In the genomic region with DNA sequence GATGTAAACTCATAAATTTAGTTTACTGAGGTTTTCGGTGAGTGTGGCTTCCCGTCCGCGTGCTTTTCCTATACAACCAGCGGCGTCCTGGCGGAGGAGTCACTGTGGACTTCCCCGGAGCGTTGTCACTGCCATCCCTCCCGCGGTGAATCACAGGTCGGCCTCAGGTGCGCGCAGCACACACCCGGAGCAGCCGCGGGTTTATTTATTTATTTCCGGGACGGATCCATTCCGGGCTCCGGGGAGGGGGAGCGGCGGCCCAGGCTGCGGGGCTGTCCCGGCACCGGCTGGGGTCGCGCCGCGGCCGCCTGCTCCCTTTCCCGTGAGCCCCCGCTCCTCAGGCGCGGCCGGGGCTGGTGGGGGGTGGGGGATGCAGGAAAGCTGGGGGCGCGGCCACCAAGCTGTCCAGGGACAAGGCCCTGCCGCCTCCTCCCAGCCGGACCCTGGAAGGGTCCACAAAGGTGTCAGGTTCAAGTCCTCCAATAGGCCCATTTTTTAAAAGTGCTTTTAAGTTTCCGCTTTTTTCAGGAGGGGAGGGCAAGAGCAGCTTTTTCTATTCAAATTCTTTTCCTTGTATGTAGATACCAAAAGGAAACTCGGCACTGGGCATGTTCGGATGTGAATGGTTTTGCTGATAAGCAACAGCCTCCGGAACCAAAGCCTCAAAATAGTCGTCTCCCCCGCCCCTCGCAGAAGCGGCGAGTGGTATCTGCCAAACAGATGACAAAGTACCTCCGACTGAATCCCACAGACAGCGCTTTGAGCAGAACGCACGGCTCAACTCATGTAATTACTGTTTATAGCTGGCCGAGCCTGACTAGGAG, we compare ENCODE assay signal across 1 cellular context.
TF ChIP-seq lines count a peak whose summit lies in the region.

No MANE protein-coding gene starts in this region.

TF ChIP-seq in HepG2, 621 proteins besides CTCF, POLR2A, EP300 and RAD21 (continued from another document and continues in another):
- TF ChIP-seq, protein P1, sequence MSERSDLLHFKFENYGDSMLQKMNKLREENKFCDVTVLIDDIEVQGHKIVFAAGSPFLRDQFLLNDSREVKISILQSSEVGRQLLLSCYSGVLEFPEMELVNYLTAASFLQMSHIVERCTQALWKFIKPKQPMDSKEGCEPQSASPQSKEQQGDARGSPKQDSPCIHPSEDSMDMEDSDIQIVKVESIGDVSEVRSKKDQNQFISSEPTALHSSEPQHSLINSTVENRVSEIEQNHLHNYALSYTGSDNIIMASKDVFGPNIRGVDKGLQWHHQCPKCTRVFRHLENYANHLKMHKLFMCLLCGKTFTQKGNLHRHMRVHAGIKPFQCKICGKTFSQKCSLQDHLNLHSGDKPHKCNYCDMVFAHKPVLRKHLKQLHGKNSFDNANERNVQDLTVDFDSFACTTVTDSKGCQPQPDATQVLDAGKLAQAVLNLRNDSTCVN (CRISPR knock-in tag; IDR thresholded peaks at IDR 0.05; ENCODE audit: borderline replicate concordance) = 0 out of 2 replicates have a peak, but pooled peaks have one; percentile 32
- TF ChIP-seq, protein P2, sequence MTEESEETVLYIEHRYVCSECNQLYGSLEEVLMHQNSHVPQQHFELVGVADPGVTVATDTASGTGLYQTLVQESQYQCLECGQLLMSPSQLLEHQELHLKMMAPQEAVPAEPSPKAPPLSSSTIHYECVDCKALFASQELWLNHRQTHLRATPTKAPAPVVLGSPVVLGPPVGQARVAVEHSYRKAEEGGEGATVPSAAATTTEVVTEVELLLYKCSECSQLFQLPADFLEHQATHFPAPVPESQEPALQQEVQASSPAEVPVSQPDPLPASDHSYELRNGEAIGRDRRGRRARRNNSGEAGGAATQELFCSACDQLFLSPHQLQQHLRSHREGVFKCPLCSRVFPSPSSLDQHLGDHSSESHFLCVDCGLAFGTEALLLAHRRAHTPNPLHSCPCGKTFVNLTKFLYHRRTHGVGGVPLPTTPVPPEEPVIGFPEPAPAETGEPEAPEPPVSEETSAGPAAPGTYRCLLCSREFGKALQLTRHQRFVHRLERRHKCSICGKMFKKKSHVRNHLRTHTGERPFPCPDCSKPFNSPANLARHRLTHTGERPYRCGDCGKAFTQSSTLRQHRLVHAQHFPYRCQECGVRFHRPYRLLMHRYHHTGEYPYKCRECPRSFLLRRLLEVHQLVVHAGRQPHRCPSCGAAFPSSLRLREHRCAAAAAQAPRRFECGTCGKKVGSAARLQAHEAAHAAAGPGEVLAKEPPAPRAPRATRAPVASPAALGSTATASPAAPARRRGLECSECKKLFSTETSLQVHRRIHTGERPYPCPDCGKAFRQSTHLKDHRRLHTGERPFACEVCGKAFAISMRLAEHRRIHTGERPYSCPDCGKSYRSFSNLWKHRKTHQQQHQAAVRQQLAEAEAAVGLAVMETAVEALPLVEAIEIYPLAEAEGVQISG (CRISPR knock-in tag; IDR thresholded peaks at IDR 0.05) = no peak
- TF ChIP-seq SP4 (CRISPR knock-in tag; IDR thresholded peaks at IDR 0.05) (peak; percentile 60), ZNF121 (CRISPR knock-in tag; IDR thresholded peaks at IDR 0.05) (no peak), ZNF484 (CRISPR knock-in tag; IDR thresholded peaks at IDR 0.05; ENCODE audit: borderline replicate concordance, low read depth) (no peak), ZNF749 (CRISPR knock-in tag; IDR thresholded peaks at IDR 0.05; ENCODE audit: borderline replicate concordance) (0 out of 2 replicates have a peak, but pooled peaks have one; percentile 57), HMG20B (CRISPR knock-in tag; conservative IDR thresholded peaks at IDR 0.05) (no peak), SIX4 (CRISPR knock-in tag; IDR thresholded peaks at IDR 0.05) (peak; percentile 65), RCOR2 (CRISPR knock-in tag; IDR thresholded peaks at IDR 0.05) (peak; percentile 42; the same call in 1 of the 2 replicates), ZNF12 (CRISPR knock-in tag; IDR thresholded peaks at IDR 0.05) (0 out of 2 replicates have a peak, but pooled peaks have one; percentile 32), PAX8 (CRISPR knock-in tag; IDR thresholded peaks at IDR 0.05; ENCODE audit: borderline replicate concordance) (no peak), TBP (CRISPR knock-in tag; IDR thresholded peaks at IDR 0.05) (no peak), KLF11 (CRISPR knock-in tag; IDR thresholded peaks at IDR 0.05) (no peak), ZNF577 (CRISPR knock-in tag; IDR thresholded peaks at IDR 0.05; ENCODE audit: borderline replicate concordance, low read depth) (no peak), TEAD2 (CRISPR knock-in tag; IDR thresholded peaks at IDR 0.05) (no peak), ZNF260 (CRISPR knock-in tag; IDR thresholded peaks at IDR 0.05; ENCODE audit: borderline replicate concordance, low read depth) (no peak), SP5 (CRISPR knock-in tag; IDR thresholded peaks at IDR 0.05; ENCODE audit: borderline replicate concordance, low read depth) (0 out of 2 replicates have a peak, but pooled peaks have one; percentile 44), ZEB1 (IDR thresholded peaks at IDR 0.05; ENCODE audit: insufficient replicate concordance, low read depth) (peak; percentile 81), SMYD3 (CRISPR knock-in tag; IDR thresholded peaks at IDR 0.05) (no peak), ZNF317 (CRISPR knock-in tag; IDR thresholded peaks at IDR 0.05) (no peak), AHR (CRISPR knock-in tag; IDR thresholded peaks at IDR 0.05) (0 out of 2 replicates have a peak, but pooled peaks have one; percentile 9), ZNF75D (CRISPR knock-in tag; IDR thresholded peaks at IDR 0.05; ENCODE audit: borderline replicate concordance) (no peak), GABPA (IDR thresholded peaks at IDR 0.05; ENCODE audit: low read depth, low read length) (no peak), GABPA (CRISPR knock-in tag; IDR thresholded peaks at IDR 0.05; ENCODE audit: low read depth) (0 out of 2 replicates have a peak, but pooled peaks have one; percentile 31), XRCC5 (optimal IDR thresholded peaks at IDR 0.05; ENCODE audit: low read length) (no peak), ZNF629 (CRISPR knock-in tag; conservative IDR thresholded peaks at IDR 0.05) (no peak), IKZF4 (CRISPR knock-in tag; IDR thresholded peaks at IDR 0.05; ENCODE audit: borderline replicate concordance, low read depth, not compliant biosample characterization) (no peak), BRD4 (CRISPR knock-in tag; IDR thresholded peaks at IDR 0.05) (no peak), RBM39 (IDR thresholded peaks at IDR 0.05; ENCODE audit: low read depth, low read length, poor library complexity, severe bottlenecking) (peak; percentile 55), ZNF572 (CRISPR knock-in tag; IDR thresholded peaks at IDR 0.05) (no peak), KDM5A (IDR thresholded peaks at IDR 0.05; ENCODE audit: borderline replicate concordance, low read length) (peak; percentile 52; the same call in 1 of the 2 replicates), ZNF777 (CRISPR knock-in tag; IDR thresholded peaks at IDR 0.05) (0 out of 2 replicates have a peak, but pooled peaks have one; percentile 27), ARID2 (CRISPR knock-in tag; IDR thresholded peaks at IDR 0.05; ENCODE audit: borderline replicate concordance) (peak; percentile 34; the same call in 1 of the 2 replicates), HNRNPK (IDR thresholded peaks at IDR 0.05; ENCODE audit: low read depth, low read length, poor library complexity, severe bottlenecking) (no peak), ZNF354B (CRISPR knock-in tag; IDR thresholded peaks at IDR 0.05) (no peak), ZFX (CRISPR knock-in tag; IDR thresholded peaks at IDR 0.05; ENCODE audit: low read depth) (peak; percentile 82), KAT8 (CRISPR knock-in tag; IDR thresholded peaks at IDR 0.05) (peak; percentile 70), GFI1 (CRISPR knock-in tag; IDR thresholded peaks at IDR 0.05; ENCODE audit: borderline replicate concordance) (peak; percentile 27; the same call in 1 of the 2 replicates), ZNF264 (CRISPR knock-in tag; IDR thresholded peaks at IDR 0.05) (peak; percentile 62; the same call in 1 of the 2 replicates), SIN3A (IDR thresholded peaks at IDR 0.05; ENCODE audit: borderline replicate concordance, low read depth, low read length) (0 out of 2 replicates have a peak, but pooled peaks have one; percentile 52), ZNF567 (CRISPR knock-in tag; IDR thresholded peaks at IDR 0.05; ENCODE audit: borderline replicate concordance) (no peak), IRF2 (CRISPR knock-in tag; IDR thresholded peaks at IDR 0.05) (no peak), RBFOX2 (IDR thresholded peaks at IDR 0.05; ENCODE audit: low read depth, low read length) (peak; percentile 55)
- TF ChIP-seq, protein P3, sequence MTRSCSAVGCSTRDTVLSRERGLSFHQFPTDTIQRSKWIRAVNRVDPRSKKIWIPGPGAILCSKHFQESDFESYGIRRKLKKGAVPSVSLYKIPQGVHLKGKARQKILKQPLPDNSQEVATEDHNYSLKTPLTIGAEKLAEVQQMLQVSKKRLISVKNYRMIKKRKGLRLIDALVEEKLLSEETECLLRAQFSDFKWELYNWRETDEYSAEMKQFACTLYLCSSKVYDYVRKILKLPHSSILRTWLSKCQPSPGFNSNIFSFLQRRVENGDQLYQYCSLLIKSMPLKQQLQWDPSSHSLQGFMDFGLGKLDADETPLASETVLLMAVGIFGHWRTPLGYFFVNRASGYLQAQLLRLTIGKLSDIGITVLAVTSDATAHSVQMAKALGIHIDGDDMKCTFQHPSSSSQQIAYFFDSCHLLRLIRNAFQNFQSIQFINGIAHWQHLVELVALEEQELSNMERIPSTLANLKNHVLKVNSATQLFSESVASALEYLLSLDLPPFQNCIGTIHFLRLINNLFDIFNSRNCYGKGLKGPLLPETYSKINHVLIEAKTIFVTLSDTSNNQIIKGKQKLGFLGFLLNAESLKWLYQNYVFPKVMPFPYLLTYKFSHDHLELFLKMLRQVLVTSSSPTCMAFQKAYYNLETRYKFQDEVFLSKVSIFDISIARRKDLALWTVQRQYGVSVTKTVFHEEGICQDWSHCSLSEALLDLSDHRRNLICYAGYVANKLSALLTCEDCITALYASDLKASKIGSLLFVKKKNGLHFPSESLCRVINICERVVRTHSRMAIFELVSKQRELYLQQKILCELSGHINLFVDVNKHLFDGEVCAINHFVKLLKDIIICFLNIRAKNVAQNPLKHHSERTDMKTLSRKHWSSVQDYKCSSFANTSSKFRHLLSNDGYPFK (CRISPR knock-in tag; IDR thresholded peaks at IDR 0.05; ENCODE audit: borderline replicate concordance) = no peak
- TF ChIP-seq, protein P4, sequence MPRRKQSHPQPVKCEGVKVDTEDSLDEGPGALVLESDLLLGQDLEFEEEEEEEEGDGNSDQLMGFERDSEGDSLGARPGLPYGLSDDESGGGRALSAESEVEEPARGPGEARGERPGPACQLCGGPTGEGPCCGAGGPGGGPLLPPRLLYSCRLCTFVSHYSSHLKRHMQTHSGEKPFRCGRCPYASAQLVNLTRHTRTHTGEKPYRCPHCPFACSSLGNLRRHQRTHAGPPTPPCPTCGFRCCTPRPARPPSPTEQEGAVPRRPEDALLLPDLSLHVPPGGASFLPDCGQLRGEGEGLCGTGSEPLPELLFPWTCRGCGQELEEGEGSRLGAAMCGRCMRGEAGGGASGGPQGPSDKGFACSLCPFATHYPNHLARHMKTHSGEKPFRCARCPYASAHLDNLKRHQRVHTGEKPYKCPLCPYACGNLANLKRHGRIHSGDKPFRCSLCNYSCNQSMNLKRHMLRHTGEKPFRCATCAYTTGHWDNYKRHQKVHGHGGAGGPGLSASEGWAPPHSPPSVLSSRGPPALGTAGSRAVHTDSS (CRISPR knock-in tag; conservative IDR thresholded peaks at IDR 0.05) = no peak
- TF ChIP-seq, protein P5, sequence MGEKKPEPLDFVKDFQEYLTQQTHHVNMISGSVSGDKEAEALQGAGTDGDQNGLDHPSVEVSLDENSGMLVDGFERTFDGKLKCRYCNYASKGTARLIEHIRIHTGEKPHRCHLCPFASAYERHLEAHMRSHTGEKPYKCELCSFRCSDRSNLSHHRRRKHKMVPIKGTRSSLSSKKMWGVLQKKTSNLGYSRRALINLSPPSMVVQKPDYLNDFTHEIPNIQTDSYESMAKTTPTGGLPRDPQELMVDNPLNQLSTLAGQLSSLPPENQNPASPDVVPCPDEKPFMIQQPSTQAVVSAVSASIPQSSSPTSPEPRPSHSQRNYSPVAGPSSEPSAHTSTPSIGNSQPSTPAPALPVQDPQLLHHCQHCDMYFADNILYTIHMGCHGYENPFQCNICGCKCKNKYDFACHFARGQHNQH (CRISPR knock-in tag; IDR thresholded peaks at IDR 0.05) = no peak
- TF ChIP-seq, protein P6, sequence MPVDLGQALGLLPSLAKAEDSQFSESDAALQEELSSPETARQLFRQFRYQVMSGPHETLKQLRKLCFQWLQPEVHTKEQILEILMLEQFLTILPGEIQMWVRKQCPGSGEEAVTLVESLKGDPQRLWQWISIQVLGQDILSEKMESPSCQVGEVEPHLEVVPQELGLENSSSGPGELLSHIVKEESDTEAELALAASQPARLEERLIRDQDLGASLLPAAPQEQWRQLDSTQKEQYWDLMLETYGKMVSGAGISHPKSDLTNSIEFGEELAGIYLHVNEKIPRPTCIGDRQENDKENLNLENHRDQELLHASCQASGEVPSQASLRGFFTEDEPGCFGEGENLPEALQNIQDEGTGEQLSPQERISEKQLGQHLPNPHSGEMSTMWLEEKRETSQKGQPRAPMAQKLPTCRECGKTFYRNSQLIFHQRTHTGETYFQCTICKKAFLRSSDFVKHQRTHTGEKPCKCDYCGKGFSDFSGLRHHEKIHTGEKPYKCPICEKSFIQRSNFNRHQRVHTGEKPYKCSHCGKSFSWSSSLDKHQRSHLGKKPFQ (CRISPR knock-in tag; IDR thresholded peaks at IDR 0.05; ENCODE audit: insufficient replicate concordance) = no peak
- TF ChIP-seq, protein P7, sequence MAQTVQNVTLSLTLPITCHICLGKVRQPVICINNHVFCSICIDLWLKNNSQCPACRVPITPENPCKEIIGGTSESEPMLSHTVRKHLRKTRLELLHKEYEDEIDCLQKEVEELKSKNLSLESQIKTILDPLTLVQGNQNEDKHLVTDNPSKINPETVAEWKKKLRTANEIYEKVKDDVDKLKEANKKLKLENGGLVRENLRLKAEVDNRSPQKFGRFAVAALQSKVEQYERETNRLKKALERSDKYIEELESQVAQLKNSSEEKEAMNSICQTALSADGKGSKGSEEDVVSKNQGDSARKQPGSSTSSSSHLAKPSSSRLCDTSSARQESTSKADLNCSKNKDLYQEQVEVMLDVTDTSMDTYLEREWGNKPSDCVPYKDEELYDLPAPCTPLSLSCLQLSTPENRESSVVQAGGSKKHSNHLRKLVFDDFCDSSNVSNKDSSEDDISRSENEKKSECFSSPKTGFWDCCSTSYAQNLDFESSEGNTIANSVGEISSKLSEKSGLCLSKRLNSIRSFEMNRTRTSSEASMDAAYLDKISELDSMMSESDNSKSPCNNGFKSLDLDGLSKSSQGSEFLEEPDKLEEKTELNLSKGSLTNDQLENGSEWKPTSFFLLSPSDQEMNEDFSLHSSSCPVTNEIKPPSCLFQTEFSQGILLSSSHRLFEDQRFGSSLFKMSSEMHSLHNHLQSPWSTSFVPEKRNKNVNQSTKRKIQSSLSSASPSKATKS (CRISPR knock-in tag; IDR thresholded peaks at IDR 0.05) = no peak
- TF ChIP-seq, protein P8, sequence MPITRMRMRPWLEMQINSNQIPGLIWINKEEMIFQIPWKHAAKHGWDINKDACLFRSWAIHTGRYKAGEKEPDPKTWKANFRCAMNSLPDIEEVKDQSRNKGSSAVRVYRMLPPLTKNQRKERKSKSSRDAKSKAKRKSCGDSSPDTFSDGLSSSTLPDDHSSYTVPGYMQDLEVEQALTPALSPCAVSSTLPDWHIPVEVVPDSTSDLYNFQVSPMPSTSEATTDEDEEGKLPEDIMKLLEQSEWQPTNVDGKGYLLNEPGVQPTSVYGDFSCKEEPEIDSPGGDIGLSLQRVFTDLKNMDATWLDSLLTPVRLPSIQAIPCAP (CRISPR knock-in tag; IDR thresholded peaks at IDR 0.05; ENCODE audit: low read depth) = no peak
